In the genomic region with DNA sequence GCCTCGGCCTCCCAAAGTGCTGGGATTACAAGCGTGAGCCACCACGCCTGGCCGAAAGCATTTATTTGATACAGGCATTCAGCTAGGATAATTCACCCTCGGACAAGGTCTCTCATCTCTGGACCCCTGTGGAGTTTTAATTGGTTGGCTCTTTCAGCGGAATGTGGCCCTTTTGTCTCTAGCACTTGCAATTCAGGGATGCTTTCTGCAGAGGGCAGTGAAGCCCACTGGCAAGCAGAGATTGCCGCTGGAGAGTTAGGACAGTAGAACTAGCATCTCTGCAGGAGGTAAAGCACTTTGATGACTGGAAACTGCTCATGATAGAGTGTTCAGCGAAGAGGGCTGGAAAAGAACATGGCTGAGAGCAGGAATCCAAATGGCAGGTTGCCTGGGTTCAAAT, we compare ENCODE assay signal across 2 cellular contexts.
A peak's percentile ranks its signal among the peaks of the same experiment; 100 is the strongest.
TF ChIP-seq lines count a peak whose summit lies in the region.

No MANE protein-coding gene starts in this region.

TF ChIP-seq in HepG2, 621 proteins besides CTCF, POLR2A, EP300 and RAD21:
- TF ChIP-seq STAG1 (CRISPR knock-in tag; IDR thresholded peaks at IDR 0.05), result peak; percentile 47
- no peak for TF ChIP-seq JARID2 (CRISPR knock-in tag; IDR thresholded peaks at IDR 0.05; ENCODE audit: insufficient replicate concordance)
- TF ChIP-seq, protein P1, sequence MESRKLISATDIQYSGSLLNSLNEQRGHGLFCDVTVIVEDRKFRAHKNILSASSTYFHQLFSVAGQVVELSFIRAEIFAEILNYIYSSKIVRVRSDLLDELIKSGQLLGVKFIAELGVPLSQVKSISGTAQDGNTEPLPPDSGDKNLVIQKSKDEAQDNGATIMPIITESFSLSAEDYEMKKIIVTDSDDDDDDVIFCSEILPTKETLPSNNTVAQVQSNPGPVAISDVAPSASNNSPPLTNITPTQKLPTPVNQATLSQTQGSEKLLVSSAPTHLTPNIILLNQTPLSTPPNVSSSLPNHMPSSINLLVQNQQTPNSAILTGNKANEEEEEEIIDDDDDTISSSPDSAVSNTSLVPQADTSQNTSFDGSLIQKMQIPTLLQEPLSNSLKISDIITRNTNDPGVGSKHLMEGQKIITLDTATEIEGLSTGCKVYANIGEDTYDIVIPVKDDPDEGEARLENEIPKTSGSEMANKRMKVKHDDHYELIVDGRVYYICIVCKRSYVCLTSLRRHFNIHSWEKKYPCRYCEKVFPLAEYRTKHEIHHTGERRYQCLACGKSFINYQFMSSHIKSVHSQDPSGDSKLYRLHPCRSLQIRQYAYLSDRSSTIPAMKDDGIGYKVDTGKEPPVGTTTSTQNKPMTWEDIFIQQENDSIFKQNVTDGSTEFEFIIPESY (CRISPR knock-in tag; IDR thresholded peaks at IDR 0.05), result peak; percentile 55; the same call in 1 of the 2 replicates
- TF ChIP-seq SMC3 (IDR thresholded peaks at IDR 0.05; ENCODE audit: low read length), result peak; percentile 16; the same call in 1 of the 2 replicates
- no peak for TF ChIP-seq ZBTB1 (CRISPR knock-in tag; IDR thresholded peaks at IDR 0.05; ENCODE audit: borderline replicate concordance)

TF ChIP-seq in WTC11, 78 proteins besides CTCF, POLR2A, EP300 and RAD21:
- TF ChIP-seq, protein P2, sequence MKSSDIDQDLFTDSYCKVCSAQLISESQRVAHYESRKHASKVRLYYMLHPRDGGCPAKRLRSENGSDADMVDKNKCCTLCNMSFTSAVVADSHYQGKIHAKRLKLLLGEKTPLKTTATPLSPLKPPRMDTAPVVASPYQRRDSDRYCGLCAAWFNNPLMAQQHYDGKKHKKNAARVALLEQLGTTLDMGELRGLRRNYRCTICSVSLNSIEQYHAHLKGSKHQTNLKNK (CRISPR knock-in tag; IDR thresholded peaks at IDR 0.05), result no peak
- TF ChIP-seq ZNF317 (CRISPR knock-in tag; IDR thresholded peaks at IDR 0.05; ENCODE audit: borderline replicate concordance, low read depth) (no peak), TEAD1 (CRISPR knock-in tag; IDR thresholded peaks at IDR 0.05) (peak; percentile 90; the same call in 1 of the 2 replicates)
